1 cellular context compared by ENCODE assay signal in the genomic region with DNA sequence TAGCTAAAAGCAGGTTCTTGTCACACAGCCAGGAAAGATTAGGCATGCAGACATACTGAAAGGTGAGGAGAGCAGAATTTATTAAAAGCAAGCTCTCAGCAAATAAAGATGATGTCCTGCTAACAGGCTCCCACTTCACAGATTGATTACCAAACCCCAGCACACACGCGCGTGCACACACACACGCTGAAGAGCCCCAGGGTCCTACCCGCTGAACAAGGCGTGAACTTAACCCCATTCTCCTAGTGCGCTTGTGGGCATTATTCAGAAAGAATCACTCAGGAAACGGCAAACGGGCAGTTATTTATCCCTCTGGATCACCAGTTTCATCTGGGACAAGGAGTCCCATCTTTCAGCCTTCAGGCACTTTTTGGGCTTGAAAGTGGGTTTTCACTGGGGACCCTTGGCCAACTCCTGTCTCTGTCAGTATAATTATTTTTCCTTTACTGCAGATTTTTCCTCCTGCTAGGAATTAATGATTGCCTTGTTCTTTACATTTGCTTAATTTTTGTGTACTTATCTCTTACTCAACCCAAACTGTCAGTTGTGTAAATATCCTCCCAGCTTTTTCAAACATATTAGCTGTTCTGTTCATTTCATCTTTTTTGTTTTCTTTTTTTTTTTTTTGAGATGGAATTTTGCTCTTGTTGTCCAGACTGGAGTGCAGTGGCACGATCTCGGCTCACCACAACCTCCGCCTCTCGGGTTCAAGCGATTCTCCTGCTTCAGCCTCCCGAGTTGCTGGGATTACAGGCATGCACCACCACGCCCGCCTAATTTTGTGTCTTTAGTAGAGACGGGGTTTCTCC.
A peak's percentile ranks its signal among the peaks of the same experiment; 100 is the strongest.
TF ChIP-seq lines count a peak whose summit lies in the region.

No MANE protein-coding gene starts in this region.

TF ChIP-seq in HepG2, 621 proteins besides CTCF, POLR2A, EP300 and RAD21 (continued from another document and continues in another):
- TF ChIP-seq, protein P1, sequence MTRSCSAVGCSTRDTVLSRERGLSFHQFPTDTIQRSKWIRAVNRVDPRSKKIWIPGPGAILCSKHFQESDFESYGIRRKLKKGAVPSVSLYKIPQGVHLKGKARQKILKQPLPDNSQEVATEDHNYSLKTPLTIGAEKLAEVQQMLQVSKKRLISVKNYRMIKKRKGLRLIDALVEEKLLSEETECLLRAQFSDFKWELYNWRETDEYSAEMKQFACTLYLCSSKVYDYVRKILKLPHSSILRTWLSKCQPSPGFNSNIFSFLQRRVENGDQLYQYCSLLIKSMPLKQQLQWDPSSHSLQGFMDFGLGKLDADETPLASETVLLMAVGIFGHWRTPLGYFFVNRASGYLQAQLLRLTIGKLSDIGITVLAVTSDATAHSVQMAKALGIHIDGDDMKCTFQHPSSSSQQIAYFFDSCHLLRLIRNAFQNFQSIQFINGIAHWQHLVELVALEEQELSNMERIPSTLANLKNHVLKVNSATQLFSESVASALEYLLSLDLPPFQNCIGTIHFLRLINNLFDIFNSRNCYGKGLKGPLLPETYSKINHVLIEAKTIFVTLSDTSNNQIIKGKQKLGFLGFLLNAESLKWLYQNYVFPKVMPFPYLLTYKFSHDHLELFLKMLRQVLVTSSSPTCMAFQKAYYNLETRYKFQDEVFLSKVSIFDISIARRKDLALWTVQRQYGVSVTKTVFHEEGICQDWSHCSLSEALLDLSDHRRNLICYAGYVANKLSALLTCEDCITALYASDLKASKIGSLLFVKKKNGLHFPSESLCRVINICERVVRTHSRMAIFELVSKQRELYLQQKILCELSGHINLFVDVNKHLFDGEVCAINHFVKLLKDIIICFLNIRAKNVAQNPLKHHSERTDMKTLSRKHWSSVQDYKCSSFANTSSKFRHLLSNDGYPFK (CRISPR knock-in tag; IDR thresholded peaks at IDR 0.05; ENCODE audit: borderline replicate concordance): no peak
- TF ChIP-seq MED8 (CRISPR knock-in tag; IDR thresholded peaks at IDR 0.05; ENCODE audit: insufficient replicate concordance) (no peak), ZMYM2 (CRISPR knock-in tag; IDR thresholded peaks at IDR 0.05) (peak; percentile 95), PCBP1 (IDR thresholded peaks at IDR 0.05; ENCODE audit: borderline replicate concordance, low read depth, low read length) (no peak), ZNF234 (CRISPR knock-in tag; conservative IDR thresholded peaks at IDR 0.05) (no peak), ESRRA (CRISPR knock-in tag; IDR thresholded peaks at IDR 0.05; ENCODE audit: low read depth) (no peak), ZSCAN25 (CRISPR knock-in tag; IDR thresholded peaks at IDR 0.05) (no peak), CHCHD3 (CRISPR knock-in tag; IDR thresholded peaks at IDR 0.05) (no peak), ZKSCAN5 (CRISPR knock-in tag; IDR thresholded peaks at IDR 0.05) (no peak), ZNF550 (CRISPR knock-in tag; IDR thresholded peaks at IDR 0.05; ENCODE audit: borderline replicate concordance) (no peak), SRSF9 (IDR thresholded peaks at IDR 0.05; ENCODE audit: borderline replicate concordance, insufficient read depth, low read depth, low read length, poor library complexity, severe bottlenecking) (no peak), POLR2AphosphoS5 (IDR thresholded peaks at IDR 0.05; ENCODE audit: low read depth, low read length) (no peak), ERF (CRISPR knock-in tag; IDR thresholded peaks at IDR 0.05) (peak; percentile 59; the same call in 1 of the 2 replicates), JDP2 (CRISPR knock-in tag; IDR thresholded peaks at IDR 0.05; ENCODE audit: borderline replicate concordance) (no peak), LCORL (IDR thresholded peaks at IDR 0.05) (peak; percentile 86), LCORL (CRISPR knock-in tag; IDR thresholded peaks at IDR 0.05) (peak; percentile 81), HOXA3 (CRISPR knock-in tag; IDR thresholded peaks at IDR 0.05) (peak; percentile 50; the same call in 1 of the 2 replicates), THYN1 (CRISPR knock-in tag; IDR thresholded peaks at IDR 0.05; ENCODE audit: borderline replicate concordance, low read depth) (no peak), ZNF761 (CRISPR knock-in tag; conservative IDR thresholded peaks at IDR 0.05) (no peak), ZNF607 (CRISPR knock-in tag; IDR thresholded peaks at IDR 0.05; ENCODE audit: borderline replicate concordance) (no peak), KMT2B (CRISPR knock-in tag; IDR thresholded peaks at IDR 0.05) (peak; percentile 60), ZNF547 (CRISPR knock-in tag; IDR thresholded peaks at IDR 0.05) (no peak), THAP11 (CRISPR knock-in tag; IDR thresholded peaks at IDR 0.05) (peak; percentile 57), MAZ (IDR thresholded peaks at IDR 0.05; ENCODE audit: borderline replicate concordance, low read depth, low read length) (no peak), MAZ (CRISPR knock-in tag; IDR thresholded peaks at IDR 0.05; ENCODE audit: low read depth) (0 out of 2 replicates have a peak, but pooled peaks have one; percentile 23), DNMT1 (CRISPR knock-in tag; IDR thresholded peaks at IDR 0.05) (no peak), ZNF343 (CRISPR knock-in tag; IDR thresholded peaks at IDR 0.05) (no peak), ZNF317 (CRISPR knock-in tag; IDR thresholded peaks at IDR 0.05) (peak; percentile 78), ZNF563 (CRISPR knock-in tag; IDR thresholded peaks at IDR 0.05) (no peak), BORCS8-MEF2B (CRISPR knock-in tag; IDR thresholded peaks at IDR 0.05) (no peak), ZSCAN20 (CRISPR knock-in tag; IDR thresholded peaks at IDR 0.05; ENCODE audit: borderline replicate concordance) (no peak)
- TF ChIP-seq, protein P2, sequence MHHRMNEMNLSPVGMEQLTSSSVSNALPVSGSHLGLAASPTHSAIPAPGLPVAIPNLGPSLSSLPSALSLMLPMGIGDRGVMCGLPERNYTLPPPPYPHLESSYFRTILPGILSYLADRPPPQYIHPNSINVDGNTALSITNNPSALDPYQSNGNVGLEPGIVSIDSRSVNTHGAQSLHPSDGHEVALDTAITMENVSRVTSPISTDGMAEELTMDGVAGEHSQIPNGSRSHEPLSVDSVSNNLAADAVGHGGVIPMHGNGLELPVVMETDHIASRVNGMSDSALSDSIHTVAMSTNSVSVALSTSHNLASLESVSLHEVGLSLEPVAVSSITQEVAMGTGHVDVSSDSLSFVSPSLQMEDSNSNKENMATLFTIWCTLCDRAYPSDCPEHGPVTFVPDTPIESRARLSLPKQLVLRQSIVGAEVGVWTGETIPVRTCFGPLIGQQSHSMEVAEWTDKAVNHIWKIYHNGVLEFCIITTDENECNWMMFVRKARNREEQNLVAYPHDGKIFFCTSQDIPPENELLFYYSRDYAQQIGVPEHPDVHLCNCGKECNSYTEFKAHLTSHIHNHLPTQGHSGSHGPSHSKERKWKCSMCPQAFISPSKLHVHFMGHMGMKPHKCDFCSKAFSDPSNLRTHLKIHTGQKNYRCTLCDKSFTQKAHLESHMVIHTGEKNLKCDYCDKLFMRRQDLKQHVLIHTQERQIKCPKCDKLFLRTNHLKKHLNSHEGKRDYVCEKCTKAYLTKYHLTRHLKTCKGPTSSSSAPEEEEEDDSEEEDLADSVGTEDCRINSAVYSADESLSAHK (CRISPR knock-in tag; IDR thresholded peaks at IDR 0.05; ENCODE audit: borderline replicate concordance): no peak
- TF ChIP-seq, protein P3, sequence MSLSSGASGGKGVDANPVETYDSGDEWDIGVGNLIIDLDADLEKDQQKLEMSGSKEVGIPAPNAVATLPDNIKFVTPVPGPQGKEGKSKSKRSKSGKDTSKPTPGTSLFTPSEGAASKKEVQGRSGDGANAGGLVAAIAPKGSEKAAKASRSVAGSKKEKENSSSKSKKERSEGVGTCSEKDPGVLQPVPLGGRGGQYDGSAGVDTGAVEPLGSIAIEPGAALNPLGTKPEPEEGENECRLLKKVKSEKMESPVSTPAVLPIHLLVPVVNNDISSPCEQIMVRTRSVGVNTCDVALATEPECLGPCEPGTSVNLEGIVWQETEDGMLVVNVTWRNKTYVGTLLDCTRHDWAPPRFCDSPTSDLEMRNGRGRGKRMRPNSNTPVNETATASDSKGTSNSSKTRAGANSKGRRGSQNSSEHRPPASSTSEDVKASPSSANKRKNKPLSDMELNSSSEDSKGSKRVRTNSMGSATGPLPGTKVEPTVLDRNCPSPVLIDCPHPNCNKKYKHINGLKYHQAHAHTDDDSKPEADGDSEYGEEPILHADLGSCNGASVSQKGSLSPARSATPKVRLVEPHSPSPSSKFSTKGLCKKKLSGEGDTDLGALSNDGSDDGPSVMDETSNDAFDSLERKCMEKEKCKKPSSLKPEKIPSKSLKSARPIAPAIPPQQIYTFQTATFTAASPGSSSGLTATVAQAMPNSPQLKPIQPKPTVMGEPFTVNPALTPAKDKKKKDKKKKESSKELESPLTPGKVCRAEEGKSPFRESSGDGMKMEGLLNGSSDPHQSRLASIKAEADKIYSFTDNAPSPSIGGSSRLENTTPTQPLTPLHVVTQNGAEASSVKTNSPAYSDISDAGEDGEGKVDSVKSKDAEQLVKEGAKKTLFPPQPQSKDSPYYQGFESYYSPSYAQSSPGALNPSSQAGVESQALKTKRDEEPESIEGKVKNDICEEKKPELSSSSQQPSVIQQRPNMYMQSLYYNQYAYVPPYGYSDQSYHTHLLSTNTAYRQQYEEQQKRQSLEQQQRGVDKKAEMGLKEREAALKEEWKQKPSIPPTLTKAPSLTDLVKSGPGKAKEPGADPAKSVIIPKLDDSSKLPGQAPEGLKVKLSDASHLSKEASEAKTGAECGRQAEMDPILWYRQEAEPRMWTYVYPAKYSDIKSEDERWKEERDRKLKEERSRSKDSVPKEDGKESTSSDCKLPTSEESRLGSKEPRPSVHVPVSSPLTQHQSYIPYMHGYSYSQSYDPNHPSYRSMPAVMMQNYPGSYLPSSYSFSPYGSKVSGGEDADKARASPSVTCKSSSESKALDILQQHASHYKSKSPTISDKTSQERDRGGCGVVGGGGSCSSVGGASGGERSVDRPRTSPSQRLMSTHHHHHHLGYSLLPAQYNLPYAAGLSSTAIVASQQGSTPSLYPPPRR (CRISPR knock-in tag; IDR thresholded peaks at IDR 0.05; ENCODE audit: borderline replicate concordance): peak; percentile 92
- TF ChIP-seq, protein P4, sequence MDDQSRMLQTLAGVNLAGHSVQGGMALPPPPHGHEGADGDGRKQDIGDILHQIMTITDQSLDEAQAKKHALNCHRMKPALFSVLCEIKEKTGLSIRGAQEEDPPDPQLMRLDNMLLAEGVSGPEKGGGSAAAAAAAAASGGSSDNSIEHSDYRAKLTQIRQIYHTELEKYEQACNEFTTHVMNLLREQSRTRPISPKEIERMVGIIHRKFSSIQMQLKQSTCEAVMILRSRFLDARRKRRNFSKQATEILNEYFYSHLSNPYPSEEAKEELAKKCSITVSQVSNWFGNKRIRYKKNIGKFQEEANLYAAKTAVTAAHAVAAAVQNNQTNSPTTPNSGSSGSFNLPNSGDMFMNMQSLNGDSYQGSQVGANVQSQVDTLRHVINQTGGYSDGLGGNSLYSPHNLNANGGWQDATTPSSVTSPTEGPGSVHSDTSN (CRISPR knock-in tag; IDR thresholded peaks at IDR 0.05; ENCODE audit: borderline replicate concordance): 0 out of 2 replicates have a peak, but pooled peaks have one; percentile 7
- TF ChIP-seq, protein P5, sequence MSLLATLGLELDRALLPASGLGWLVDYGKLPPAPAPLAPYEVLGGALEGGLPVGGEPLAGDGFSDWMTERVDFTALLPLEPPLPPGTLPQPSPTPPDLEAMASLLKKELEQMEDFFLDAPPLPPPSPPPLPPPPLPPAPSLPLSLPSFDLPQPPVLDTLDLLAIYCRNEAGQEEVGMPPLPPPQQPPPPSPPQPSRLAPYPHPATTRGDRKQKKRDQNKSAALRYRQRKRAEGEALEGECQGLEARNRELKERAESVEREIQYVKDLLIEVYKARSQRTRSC (CRISPR knock-in tag; IDR thresholded peaks at IDR 0.05; ENCODE audit: low read depth): no peak
- TF ChIP-seq, protein P6, sequence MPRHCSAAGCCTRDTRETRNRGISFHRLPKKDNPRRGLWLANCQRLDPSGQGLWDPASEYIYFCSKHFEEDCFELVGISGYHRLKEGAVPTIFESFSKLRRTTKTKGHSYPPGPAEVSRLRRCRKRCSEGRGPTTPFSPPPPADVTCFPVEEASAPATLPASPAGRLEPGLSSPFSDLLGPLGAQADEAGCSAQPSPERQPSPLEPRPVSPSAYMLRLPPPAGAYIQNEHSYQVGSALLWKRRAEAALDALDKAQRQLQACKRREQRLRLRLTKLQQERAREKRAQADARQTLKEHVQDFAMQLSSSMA (CRISPR knock-in tag; IDR thresholded peaks at IDR 0.05): no peak
- TF ChIP-seq, protein P7, sequence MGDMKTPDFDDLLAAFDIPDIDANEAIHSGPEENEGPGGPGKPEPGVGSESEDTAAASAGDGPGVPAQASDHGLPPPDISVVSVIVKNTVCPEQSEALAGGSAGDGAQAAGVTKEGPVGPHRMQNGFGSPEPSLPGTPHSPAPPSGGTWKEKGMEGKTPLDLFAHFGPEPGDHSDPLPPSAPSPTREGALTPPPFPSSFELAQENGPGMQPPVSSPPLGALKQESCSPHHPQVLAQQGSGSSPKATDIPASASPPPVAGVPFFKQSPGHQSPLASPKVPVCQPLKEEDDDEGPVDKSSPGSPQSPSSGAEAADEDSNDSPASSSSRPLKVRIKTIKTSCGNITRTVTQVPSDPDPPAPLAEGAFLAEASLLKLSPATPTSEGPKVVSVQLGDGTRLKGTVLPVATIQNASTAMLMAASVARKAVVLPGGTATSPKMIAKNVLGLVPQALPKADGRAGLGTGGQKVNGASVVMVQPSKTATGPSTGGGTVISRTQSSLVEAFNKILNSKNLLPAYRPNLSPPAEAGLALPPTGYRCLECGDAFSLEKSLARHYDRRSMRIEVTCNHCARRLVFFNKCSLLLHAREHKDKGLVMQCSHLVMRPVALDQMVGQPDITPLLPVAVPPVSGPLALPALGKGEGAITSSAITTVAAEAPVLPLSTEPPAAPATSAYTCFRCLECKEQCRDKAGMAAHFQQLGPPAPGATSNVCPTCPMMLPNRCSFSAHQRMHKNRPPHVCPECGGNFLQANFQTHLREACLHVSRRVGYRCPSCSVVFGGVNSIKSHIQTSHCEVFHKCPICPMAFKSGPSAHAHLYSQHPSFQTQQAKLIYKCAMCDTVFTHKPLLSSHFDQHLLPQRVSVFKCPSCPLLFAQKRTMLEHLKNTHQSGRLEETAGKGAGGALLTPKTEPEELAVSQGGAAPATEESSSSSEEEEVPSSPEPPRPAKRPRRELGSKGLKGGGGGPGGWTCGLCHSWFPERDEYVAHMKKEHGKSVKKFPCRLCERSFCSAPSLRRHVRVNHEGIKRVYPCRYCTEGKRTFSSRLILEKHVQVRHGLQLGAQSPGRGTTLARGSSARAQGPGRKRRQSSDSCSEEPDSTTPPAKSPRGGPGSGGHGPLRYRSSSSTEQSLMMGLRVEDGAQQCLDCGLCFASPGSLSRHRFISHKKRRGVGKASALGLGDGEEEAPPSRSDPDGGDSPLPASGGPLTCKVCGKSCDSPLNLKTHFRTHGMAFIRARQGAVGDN (CRISPR knock-in tag; IDR thresholded peaks at IDR 0.05): peak; percentile 66
